ENCODE assay signal across 8 cellular contexts in the genomic region with DNA sequence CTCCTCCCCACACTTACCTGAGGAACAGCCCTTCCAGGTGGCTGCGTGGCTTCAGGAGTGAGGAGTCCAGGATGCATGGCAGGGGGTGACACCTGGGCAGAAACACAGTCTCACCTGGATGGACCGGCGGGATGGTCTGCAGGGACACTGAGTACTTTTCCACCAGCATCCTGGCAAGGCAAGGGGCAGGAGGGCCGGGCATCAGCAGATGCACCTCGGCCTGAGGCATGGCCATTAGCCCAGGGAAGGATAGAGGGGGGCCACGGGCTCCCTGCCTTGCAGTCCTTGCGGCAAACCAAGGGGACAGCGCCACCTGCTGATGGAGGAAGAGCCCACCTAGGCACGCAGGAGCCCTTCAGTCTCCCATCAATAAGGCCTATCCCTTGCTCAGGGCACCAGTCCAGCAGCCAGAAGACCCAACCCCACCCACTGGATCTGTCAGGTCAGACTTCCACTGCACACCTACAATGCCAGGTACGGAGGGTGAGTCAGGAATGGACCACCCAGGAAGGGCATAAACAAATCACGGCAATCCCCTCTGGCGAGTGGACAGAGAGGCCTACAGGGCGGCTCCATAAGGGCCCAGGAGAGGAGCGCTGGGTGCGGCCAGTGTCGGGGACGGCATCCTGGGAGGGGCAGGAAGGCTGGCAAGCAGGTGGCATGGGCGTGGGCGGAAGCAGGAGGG. TPM values are rescaled to one million over a fixed set of nuclear protein-coding genes. Genes with fewer than 3 reads are reported as not detected.
DNase-seq lines count a peak whose midpoint lies in the region; ATAC-seq and TF ChIP-seq lines count a peak whose summit lies in the region.

No MANE protein-coding gene starts in this region.

- POLR2A ChIA-PET in BJ (lab: Charles Lee) = no interaction called here

- DNase-seq in BJ (ENCODE audit: low read depth) (no peak), LoVo (ENCODE audit: low spot score) (peak; percentile 76), Peyer's patch (peak; percentile 80 to 94 (median 87)), fibroblast of lung (ENCODE audit: low read depth in 2 of 2) (peak; percentile 68 to 83)
- peak; percentile 87 to 89 for DNase-seq in activated T-cell treated with anti-CD3 and anti-CD28 coated beads, Interleukin-2, amount 50 U/mL, for 72 hours
- DNase-seq in stimulated activated naive CD8-positive, alpha-beta T cell treated with anti-CD3 and anti-CD28 coated beads, Interleukin-15, amount 100 ng/mL, for 72 hours = peak; percentile 81 to 83

- peaks cover 52% of the 10 kb centered on the region for H3K4me1 Mint-ChIP-seq in activated T-cell treated with anti-CD3 and anti-CD28 coated beads, Interleukin-2, amount 50 U/mL, for 72 hours (ENCODE audit: low read depth)
- peaks cover 61% of the 10 kb centered on the region for H3K4me1 Mint-ChIP-seq in stimulated activated naive CD8-positive, alpha-beta T cell treated with anti-CD3 and anti-CD28 coated beads, Interleukin-15, amount 100 ng/mL, for 72 hours

- H3K9me3 Mint-ChIP-seq in activated T-cell treated with anti-CD3 and anti-CD28 coated beads, Interleukin-2, amount 50 U/mL, for 72 hours = no peaks in the 10 kb centered on the region
- H3K9me3 Mint-ChIP-seq in stimulated activated naive CD8-positive, alpha-beta T cell treated with anti-CD3 and anti-CD28 coated beads, Interleukin-15, amount 100 ng/mL, for 72 hours = no peaks in the 10 kb centered on the region

- H3K79me2 ChIP-seq in fibroblast of lung (ENCODE audit: control insufficient read depth, insufficient read depth, low read length) = no peaks in the 10 kb centered on the region
- H3K79me2 ChIP-seq in neural cell (replicated peaks; ENCODE audit: insufficient read depth, low read length) = no peaks in the 10 kb centered on the region

- no peak for TF ChIP-seq EP300 in neural cell (conservative IDR thresholded peaks at IDR 0.05; ENCODE audit: poor library complexity, severe bottlenecking)

- H3K36me3 ChIP-seq in BJ (ENCODE audit: control insufficient read depth, insufficient read depth, low read length) = no peaks in the 10 kb centered on the region
- H3K36me3 ChIP-seq in Peyer's patch = no peaks in the 10 kb centered on the region
- no peaks in the 10 kb centered on the region for H3K36me3 ChIP-seq in fibroblast of lung (ENCODE audit: control insufficient read depth, insufficient read depth, low read length)
- H3K36me3 ChIP-seq in neural cell (ENCODE audit: insufficient read depth, low read length) = no peaks in the 10 kb centered on the region

- H3K9me2 ChIP-seq in neural cell (ENCODE audit: insufficient read depth, low read length) = no peaks in the 10 kb centered on the region

- H3K9ac ChIP-seq in fibroblast of lung (ENCODE audit: insufficient read depth, low read length) (no peak overlapping the region), neural cell (ENCODE audit: low read length) (no peak overlapping the region)

- no peaks in the 10 kb centered on the region for H4K20me1 ChIP-seq in fibroblast of lung (ENCODE audit: control insufficient read depth, extremely low read depth, insufficient read depth, low read length)
- no peaks in the 10 kb centered on the region for H4K20me1 ChIP-seq in neural cell (ENCODE audit: insufficient read depth)

- no peaks in the 10 kb centered on the region for H3K27me3 Mint-ChIP-seq in activated T-cell treated with anti-CD3 and anti-CD28 coated beads, Interleukin-2, amount 50 U/mL, for 72 hours (ENCODE audit: low read depth)
- no peaks in the 10 kb centered on the region for H3K27me3 Mint-ChIP-seq in stimulated activated naive CD8-positive, alpha-beta T cell treated with anti-CD3 and anti-CD28 coated beads, Interleukin-15, amount 100 ng/mL, for 72 hours

- H3K4me2 ChIP-seq in fibroblast of lung (ENCODE audit: extremely low read depth, insufficient read depth, low read length) (no peak overlapping the region), neural cell (ENCODE audit: low read length) (no peak overlapping the region)

- no peaks in the 10 kb centered on the region for H3K36me3 Mint-ChIP-seq in activated T-cell treated with anti-CD3 and anti-CD28 coated beads, Interleukin-2, amount 50 U/mL, for 72 hours (ENCODE audit: insufficient read depth in 2 of 2)

- TF ChIP-seq POLR2A in Peyer's patch (IDR thresholded peaks at IDR 0.05) = no peak

- TF ChIP-seq RAD21 in neural cell (conservative IDR thresholded peaks at IDR 0.05) = peak; percentile 75

- H3K9me3 ChIP-seq in Peyer's patch (no peaks in the 10 kb centered on the region), fibroblast of lung (ENCODE audit: control insufficient read depth, insufficient read depth, low read depth, low read length) (no peaks in the 10 kb centered on the region), neural cell (ENCODE audit: low read length) (no peaks in the 10 kb centered on the region)

- H2AFZ ChIP-seq in fibroblast of lung (ENCODE audit: low read length) (no peak overlapping the region), neural cell (ENCODE audit: low read depth, low read length) (no peak overlapping the region)

- H3K4me1 ChIP-seq in Peyer's patch = peaks cover 0 to 20% (median 4%) of the 10 kb centered on the region in 4 donors
- H3K4me1 ChIP-seq in fibroblast of lung (ENCODE audit: control insufficient read depth, extremely low read depth, insufficient read depth, low read length) = no peaks in the 10 kb centered on the region

- ATAC-seq in GM19455 (IDR thresholded peaks at IDR 0.05; ENCODE audit: unreplicated experiment) = peak; percentile 69
- ATAC-seq in activated T-cell treated with anti-CD3 and anti-CD28 coated beads, Interleukin-2, amount 50 U/mL, for 72 hours (replicated peaks in 1 of 2) = peak; percentile 64 to 77
- peak; percentile 74 for ATAC-seq in stimulated activated naive CD8-positive, alpha-beta T cell treated with anti-CD3 and anti-CD28 coated beads, Interleukin-15, amount 100 ng/mL, for 72 hours

- H3K4me3 ChIP-seq in BJ (ENCODE audit: low read depth, low read length) (no peak overlapping the region), Peyer's patch (no peak overlapping the region), fibroblast of lung (replicated peaks in 1 of 4; ENCODE audit: control extremely low read depth in 1 of 4, insufficient read depth in 1 of 4, low read depth in 3 of 4, low read length in 4 of 4) (no peak overlapping the region), neural cell (ENCODE audit: low read length) (no peak overlapping the region)

- H3K27me3 ChIP-seq in BJ (ENCODE audit: control insufficient read depth, insufficient read depth, low read length) (no peaks in the 10 kb centered on the region; the same call in 1 of the 2 replicates), Peyer's patch (no peaks in the 10 kb centered on the region), fibroblast of lung (ENCODE audit: control insufficient read depth, insufficient read depth, low read length) (no peaks in the 10 kb centered on the region), neural cell (ENCODE audit: insufficient read depth, low read depth, low read length) (no peaks in the 10 kb centered on the region)

- H3K27ac ChIP-seq in Peyer's patch (no peak overlapping the region), fibroblast of lung (ENCODE audit: insufficient read depth, low read length) (no peak overlapping the region), neural cell (ENCODE audit: low read length) (no peak overlapping the region)

- no peak overlapping the region for H3K27ac Mint-ChIP-seq in activated T-cell treated with anti-CD3 and anti-CD28 coated beads, Interleukin-2, amount 50 U/mL, for 72 hours
- peak overlapping the region; percentile 74 to 86 for H3K27ac Mint-ChIP-seq in stimulated activated naive CD8-positive, alpha-beta T cell treated with anti-CD3 and anti-CD28 coated beads, Interleukin-15, amount 100 ng/mL, for 72 hours

- CTCF ChIA-PET in BJ (lab: Yijun Ruan, JAX) = interaction anchor here (0.6 to 1.7 kb wide), 8 partner anchors 10 to 220 kb away, joined by 4 to 7 read pairs (median 5); partner anchors contain the start of genes ANKRD39 and CNNM4

- peak; percentile 94 for TF ChIP-seq CTCF in BJ (IDR thresholded peaks at IDR 0.05; ENCODE audit: insufficient read depth, low read depth, low read length)
- peak; percentile 62 to 92 (median 82) for TF ChIP-seq CTCF in Peyer's patch (IDR thresholded peaks at IDR 0.05)
- peak; percentile 88 to 95 for TF ChIP-seq CTCF in fibroblast of lung (conservative IDR thresholded peaks at IDR 0.05 in 1 of 2, IDR thresholded peaks at IDR 0.05 in 1 of 2; ENCODE audit: low read depth in 1 of 2, low read length in 2 of 2)
- TF ChIP-seq CTCF in neural cell (IDR thresholded peaks at IDR 0.05; ENCODE audit: poor library complexity, severe bottlenecking) = peak; percentile 82

- peak overlapping the region; percentile 37 to 56 for H3K4me3 Mint-ChIP-seq in activated T-cell treated with anti-CD3 and anti-CD28 coated beads, Interleukin-2, amount 50 U/mL, for 72 hours
- H3K4me3 Mint-ChIP-seq in stimulated activated naive CD8-positive, alpha-beta T cell treated with anti-CD3 and anti-CD28 coated beads, Interleukin-15, amount 100 ng/mL, for 72 hours = peak overlapping the region; percentile 23 to 52

- H3F3A ChIP-seq in neural cell (ENCODE audit: insufficient read depth, low read length, poor library complexity, severe bottlenecking) = no peaks in the 10 kb centered on the region

RNA-seq across cellular contexts. Expression of gene FAM178B, which starts 26.0 kb away (rescaled TPM):
- not detected in 2 replicates for polyA plus RNA-seq in BJ (2011; rRNA removed)
- polyA minus RNA-seq in BJ (2011; rRNA and poly(A)+ RNA removed) = not detected in 2 replicates
- total RNA-seq in Peyer's patch = not detected
- total RNA-seq in activated T-cell treated with anti-CD3 and anti-CD28 coated beads, Interleukin-2, amount 50 U/mL, for 72 hours = 1 to 10 TPM; 1.0 to 1.2 TPM
- total RNA-seq in fibroblast of lung = not detected in 2 replicates
- polyA plus RNA-seq in fibroblast of lung = not detected in 2 replicates
- not detected in 2 replicates for polyA plus RNA-seq in fibroblast of lung (2012)
- not detected in 2 replicates for polyA minus RNA-seq in fibroblast of lung (ENCODE audit: low replicate concordance)
- polyA plus RNA-seq in neural cell = 0.45 TPM in 1 of 2 replicates, not detected in the other
- not detected in 2 replicates for polyA minus RNA-seq in neural cell
